ENCODE assay signal across 8 cellular contexts in genomic region chr10:124719213-124719851, GRCh38. TPM values are rescaled to one million over a fixed set of nuclear protein-coding genes. Genes with fewer than 3 reads are reported as not detected.
DNase-seq lines count a peak whose midpoint lies in the region; ATAC-seq and TF ChIP-seq lines count a peak whose summit lies in the region.

No MANE protein-coding gene starts in this region.

- no peaks in the 10 kb centered on the region for H3K9me3 ChIP-seq in thyroid gland

- peak; percentile 40 for ATAC-seq in GM21515 (IDR thresholded peaks at IDR 0.05; ENCODE audit: unreplicated experiment)

- no peak for TF ChIP-seq EP300 in Ishikawa (IDR thresholded peaks at IDR 0.05; ENCODE audit: borderline replicate concordance)

- no peak overlapping the region for H3K4me3 ChIP-seq in thyroid gland (replicated peaks in 1 of 3)

- no peak for TF ChIP-seq POLR2A in thyroid gland (IDR thresholded peaks at IDR 0.05)

- peaks cover 91 to 98% of the 10 kb centered on the region in 2 donors for H3K4me1 ChIP-seq in thyroid gland

- peak in 5 of 6 experiments; percentile 12 to 58 (median 48) for TF ChIP-seq CTCF in thyroid gland (IDR thresholded peaks at IDR 0.05)

- 24 to 43% methylated on average over 8 of the region's 8 CpGs for WGBS in thyroid gland, 2 donors

- peak overlapping the region; percentile 71 to 94 (median 91) for H3K27ac ChIP-seq in thyroid gland

- H3K36me3 ChIP-seq in thyroid gland, result no peaks in the 10 kb centered on the region

- intact Hi-C loops in thyroid gland (cut with DNase I), result no loop called here

- H3K27me3 ChIP-seq in thyroid gland, result no peaks in the 10 kb centered on the region

- peak; percentile 29; the same call in 1 of the 2 replicates for TF ChIP-seq RAD21 in Ishikawa (IDR thresholded peaks at IDR 0.05; ENCODE audit: low read depth)

- DNase-seq in GDM1 (lab: John Stamatoyannopoulos, UW) (peak; percentile 22), dermis blood vessel endothelial cell (peak; percentile 95), midbrain (lab: John Stamatoyannopoulos, UW) (peak; percentile 92), thyroid gland (peak; percentile 52 to 61), SW 1271 (lab: John Stamatoyannopoulos, UW) (no peak)
- DNase-seq in activated CD4-positive, CD25-positive, alpha-beta regulatory T cell treated with anti-CD3 and anti-CD28 coated beads, Interleukin-2, amount 50 U/mL, for 72 hours, result peak; percentile 60

TF ChIP-seq in Ishikawa, 13 proteins besides CTCF, POLR2A, EP300 and RAD21:
- TF ChIP-seq NFIC (IDR thresholded peaks at IDR 0.05), result peak; percentile 62
- no peak for TF ChIP-seq YY1 (IDR thresholded peaks at IDR 0.05; ENCODE audit: low read depth)
TF ChIP-seq in Ishikawa: peak in this region for 1.

RNA-seq across cellular contexts. Expression of gene FAM53B, which starts 24.8 kb away (rescaled TPM):
- total RNA-seq in dermis blood vessel endothelial cell (30.5 and 36.5 TPM in 2 replicates), thyroid gland (10 to 100 TPM; 37.6 to 96.3 (median 80.4) TPM)

Comparison
In these comparisons a context has a peak if more than half of its experiments do, and no peak if none do; other contexts are left out.
1. DNase-seq: peak in GDM1 (single experiment), activated CD4-positive, CD25-positive, alpha-beta regulatory T cell treated with anti-CD3 and anti-CD28 coated beads, Interleukin-2, amount 50 U/mL, for 72 hours (single experiment), dermis blood vessel endothelial cell (single experiment), midbrain (single experiment) and thyroid gland (2 of 2); none in SW 1271 (0 of 2).